In the genomic region with DNA sequence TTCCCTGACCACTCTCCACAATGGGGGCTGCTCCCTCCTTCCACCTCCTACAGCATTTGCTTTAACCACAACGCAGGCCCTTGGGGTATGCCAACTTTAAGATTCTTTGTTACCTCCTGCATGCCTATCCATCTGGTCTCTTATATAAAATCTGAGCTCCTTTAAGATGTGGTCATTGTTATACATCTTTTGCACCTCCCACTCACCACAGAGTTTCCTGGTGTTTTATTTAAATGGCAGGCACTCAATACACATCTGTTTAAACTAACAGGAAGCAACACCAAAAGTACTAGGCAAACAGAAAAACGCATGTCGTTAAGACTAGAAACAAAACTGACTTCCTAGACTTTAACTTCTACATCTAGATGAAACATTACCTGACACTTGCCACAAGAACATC, we compare ENCODE assay signal across 9 cellular contexts. TPM values are rescaled to one million over a fixed set of nuclear protein-coding genes. Genes with fewer than 3 reads are reported as not detected.
DNase-seq lines count a peak whose midpoint lies in the region; ATAC-seq lines count a peak whose summit lies in the region.
"Had no signal": no experiment of that assay in that cellular context is flagged by ENCODE, and none has a peak within 500 bp of the region (broad histone marks: within the 10 kb centered on the region; RNA-seq: fewer than 3 reads in every experiment).

No MANE protein-coding gene starts in this region.

- peak overlapping the region; percentile 81 to 96 (median 90) for H3K27ac Mint-ChIP-seq in immature natural killer cell

- peak; percentile 86 for ATAC-seq in GM18867 (IDR thresholded peaks at IDR 0.05; ENCODE audit: unreplicated experiment)
- peak; percentile 91 for ATAC-seq in GM21528 (IDR thresholded peaks at IDR 0.05; ENCODE audit: low FRiP score, unreplicated experiment)
- peak; percentile 72 for ATAC-seq in HG03521 (IDR thresholded peaks at IDR 0.05; ENCODE audit: unreplicated experiment)
- no peak for ATAC-seq in HG03025 (IDR thresholded peaks at IDR 0.05; ENCODE audit: low FRiP score, unreplicated experiment)

- peaks cover 0 to 4% (median 0%) of the 10 kb centered on the region in 3 donors for H3K27me3 Mint-ChIP-seq in immature natural killer cell (ENCODE audit: low read depth in 3 of 3)

- H3K36me3 Mint-ChIP-seq in immature natural killer cell = no peaks in the 10 kb centered on the region

- peaks cover 41 to 54% of the 10 kb centered on the region in 2 donors for H3K4me1 Mint-ChIP-seq in immature natural killer cell

- no peaks in the 10 kb centered on the region for H3K9me3 Mint-ChIP-seq in immature natural killer cell

- peak overlapping the region; percentile 69 to 87 (median 78) for H3K4me3 Mint-ChIP-seq in immature natural killer cell

- DNase-seq in immature natural killer cell (peak; percentile 57 to 65 (median 62)), mesenteric fat pad (ENCODE audit: low spot score) (no peak), Ammon's horn (ENCODE audit: low spot score) (no peak)
- DNase-seq: H7; stimulated activated CD4-positive, alpha-beta T cell treated with anti-CD3 and anti-CD28 coated beads, Interleukin-2, amount 100 ng/mL, for 48 hours had no signal

RNA-seq across cellular contexts. Expression of a gene that starts 36.3 kb away (rescaled TPM):
- polyA plus RNA-seq in immature natural killer cell = 1 to 10 TPM; 4.2 to 9.3 (median 5.3) TPM
- 30.5 TPM for total RNA-seq in mesenteric fat pad

Comparison
In these comparisons a context has a peak if more than half of its experiments do, and no peak if none do; other contexts are left out.
1. DNase-seq: peak in immature natural killer cell (3 of 3); none in mesenteric fat pad (single experiment) and Ammon's horn (single experiment).